8 cellular contexts compared by ENCODE assay signal in genomic region chr12:69879007-69879960, GRCh38. TPM values are rescaled to one million over a fixed set of nuclear protein-coding genes. Genes with fewer than 3 reads are reported as not detected.
DNase-seq lines count a peak whose midpoint lies in the region; TF ChIP-seq lines count a peak whose summit lies in the region.

No MANE protein-coding gene starts in this region.

- no peaks in the 10 kb centered on the region for H3K36me3 Mint-ChIP-seq in activated naive CD4-positive, alpha-beta T cell treated with anti-CD3 and anti-CD28 coated beads for 36 hours (ENCODE audit: low read depth)

- H3F3A ChIP-seq in MM.1S (ENCODE audit: insufficient read depth, low read length), result peaks cover 3% of the 10 kb centered on the region; the same call in 1 of the 2 replicates

- H3K4me1 Mint-ChIP-seq in activated naive CD4-positive, alpha-beta T cell treated with anti-CD3 and anti-CD28 coated beads for 36 hours (ENCODE audit: low read depth), result peaks cover 4% of the 10 kb centered on the region

- peak overlapping the region; percentile 70 for H3K4me2 ChIP-seq in MM.1S (ENCODE audit: low read depth, low read length)

- no peaks in the 10 kb centered on the region for H3K9me3 Mint-ChIP-seq in activated naive CD4-positive, alpha-beta T cell treated with anti-CD3 and anti-CD28 coated beads for 36 hours

- intact Hi-C loops in activated naive CD4-positive, alpha-beta T cell treated with anti-CD3 and anti-CD28 coated beads for 36 hours (cut with micrococcal nuclease), result loop anchor here (1.0 to 10.0 kb wide), 5 partner anchors 522 to 851 kb away; partner anchors contain the start of gene YEATS4

- H4K20me1 ChIP-seq in MM.1S (ENCODE audit: insufficient read depth, low read length), result no peaks in the 10 kb centered on the region

- H3K9me3 ChIP-seq in MM.1S (replicated peaks; ENCODE audit: insufficient read depth, low read length), result no peaks in the 10 kb centered on the region
- no peaks in the 10 kb centered on the region for H3K9me3 ChIP-seq in SJCRH30 (replicated peaks)
- no peaks in the 10 kb centered on the region for H3K9me3 ChIP-seq in cardiac muscle cell (ENCODE audit: low read depth)

- CTCF ChIA-PET in activated naive CD4-positive, alpha-beta T cell treated with anti-CD3 and anti-CD28 coated beads for 36 hours (lab: Charles Lee), result interaction anchor here (0.6 to 3.9 kb wide), 29 partner anchors 10 to 1882 kb away, joined by 3 to 27 read pairs (median 3); no protein-coding TSS in a partner anchor

- 0 out of 2 replicates have a peak, but pooled peaks cover 6% of the 10 kb centered on the region for H3K4me1 ChIP-seq in MM.1S (ENCODE audit: low read length)
- H3K4me1 ChIP-seq in SJCRH30, result peaks cover 6% of the 10 kb centered on the region
- no peaks in the 10 kb centered on the region for H3K4me1 ChIP-seq in cardiac muscle cell (ENCODE audit: low read depth)

- H3K9ac ChIP-seq in MM.1S (ENCODE audit: low read length), result no peak overlapping the region

- no peaks in the 10 kb centered on the region for H3K36me3 ChIP-seq in GM06990 (ENCODE audit: control insufficient read depth, insufficient read depth, low read length)
- no peaks in the 10 kb centered on the region for H3K36me3 ChIP-seq in MM.1S (replicated peaks; ENCODE audit: insufficient read depth, low read length)
- H3K36me3 ChIP-seq in SJCRH30, result no peaks in the 10 kb centered on the region
- no peaks in the 10 kb centered on the region for H3K36me3 ChIP-seq in cardiac muscle cell

- H3K9me2 ChIP-seq in MM.1S (replicated peaks; ENCODE audit: insufficient read depth, low read length), result no peaks in the 10 kb centered on the region

- H3K4me3 ChIP-seq in GM06990 (replicated peaks; ENCODE audit: low read depth, low read length) (no peak overlapping the region), MM.1S (ENCODE audit: low read length) (peak overlapping the region; percentile 45), SJCRH30 (peak overlapping the region; percentile 16), cardiac muscle cell (no peak overlapping the region)

- H3K27ac Mint-ChIP-seq in activated naive CD4-positive, alpha-beta T cell treated with anti-CD3 and anti-CD28 coated beads for 36 hours, result no peak overlapping the region

- DNase-seq in GM06990 (ENCODE audit: extremely low read depth, insufficient read length) (peak; percentile 15), HCEC 1CT (peak; percentile 59), MM.1S (peak; percentile 75), SJCRH30 (peak; percentile 62 to 88), cardiac muscle cell (ENCODE audit: low read depth in 1 of 2, low spot score in 1 of 2) (peak; percentile 83 to 86), pulmonary artery endothelial cell (ENCODE audit: low read depth, low spot score) (peak; percentile 51), cortex of kidney (lab: John Stamatoyannopoulos, UW) (no peak)
- DNase-seq in activated naive CD4-positive, alpha-beta T cell treated with anti-CD3 and anti-CD28 coated beads for 36 hours, result peak; percentile 83

- peak overlapping the region; percentile 87 for H2AFZ ChIP-seq in MM.1S (ENCODE audit: low read length)

- H3K4me3 Mint-ChIP-seq in activated naive CD4-positive, alpha-beta T cell treated with anti-CD3 and anti-CD28 coated beads for 36 hours, result no peak overlapping the region

- H3K27me3 ChIP-seq in GM06990 (replicated peaks; ENCODE audit: control insufficient read depth, insufficient read depth, low read length) (no peaks in the 10 kb centered on the region), MM.1S (replicated peaks; ENCODE audit: insufficient read depth, low read length) (no peaks in the 10 kb centered on the region), SJCRH30 (no peaks in the 10 kb centered on the region), cardiac muscle cell (no peaks in the 10 kb centered on the region)

- peaks cover 11% of the 10 kb centered on the region for H3K27me3 Mint-ChIP-seq in activated naive CD4-positive, alpha-beta T cell treated with anti-CD3 and anti-CD28 coated beads for 36 hours (ENCODE audit: low read depth)

- TF ChIP-seq CTCF in GM06990 (IDR thresholded peaks at IDR 0.05; ENCODE audit: insufficient read depth, low read length, poor library complexity, severe bottlenecking) (peak; percentile 85), MM.1S (IDR thresholded peaks at IDR 0.05; ENCODE audit: low read length) (peak; percentile 92), cardiac muscle cell (IDR thresholded peaks at IDR 0.05; ENCODE audit: low read depth, low read length) (peak; percentile 90)

- H3K27ac ChIP-seq in MM.1S (ENCODE audit: low read length), result no peak overlapping the region
- no peak overlapping the region for H3K27ac ChIP-seq in SJCRH30
- no peak overlapping the region for H3K27ac ChIP-seq in cardiac muscle cell

- no peaks in the 10 kb centered on the region for H3K79me2 ChIP-seq in MM.1S (ENCODE audit: low read length)

RNA-seq across cellular contexts. Expression of gene MYRFL, which starts 54.3 kb away (rescaled TPM):
- total RNA-seq in SJCRH30 (2014; rRNA removed; shearing (Covaris generic)), result 0.08 TPM in 1 of 2 replicates, not detected in the other
- not detected for total RNA-seq in activated naive CD4-positive, alpha-beta T cell treated with anti-CD3 and anti-CD28 coated beads for 36 hours
- 2.2 and 2.3 TPM in 2 replicates for total RNA-seq in cardiac muscle cell
- polyA plus RNA-seq in cardiac muscle cell, result 0.79 and 3.5 TPM in 2 replicates
- total RNA-seq in pulmonary artery endothelial cell, result under 0.01 and 0.18 TPM in 2 replicates

Comparison
In these comparisons a context has a peak if more than half of its experiments do, and no peak if none do; other contexts are left out.
1. H3K4me3 ChIP-seq: peak in MM.1S (single experiment) and SJCRH30 (single experiment); none in GM06990 (single experiment) and cardiac muscle cell (single experiment).
2. Peak in every context shown above with its lines, with median percentiles within 50 percentile points of each other: CTCF ChIP-seq.